24 cellular contexts compared by ENCODE assay signal in genomic region chr3:114079761-114080160, GRCh38. TPM values are rescaled to one million over a fixed set of nuclear protein-coding genes. Genes with fewer than 3 reads are reported as not detected.
DNase-seq lines count a peak whose midpoint lies in the region; ATAC-seq, FAIRE-seq and TF ChIP-seq lines count a peak whose summit lies in the region.
"Had no signal": no experiment of that assay in that cellular context is flagged by ENCODE, and none has a peak within 500 bp of the region (broad histone marks: within the 10 kb centered on the region; RNA-seq: fewer than 3 reads in every experiment).

No MANE protein-coding gene starts in this region.

- H3K4me1 ChIP-seq in left ventricle myocardium inferior (peaks cover 6% of the 10 kb centered on the region), right atrium auricular region (no peaks in the 10 kb centered on the region), astrocyte (ENCODE audit: insufficient read depth, low read length) (no peaks in the 10 kb centered on the region), upper lobe of left lung (peaks cover 0 to 9% (median 0%) of the 10 kb centered on the region in 4 donors)
- H3K4me1 ChIP-seq: BLaER1 treated with 17β-estradiol and CSF1 and Interleukin-3, amounts not matched to agents 10 nM and 100 nM; gastrocnemius medialis had no signal

- H3K9me3 Mint-ChIP-seq in astrocyte (ENCODE audit: unreplicated experiment) = no peaks in the 10 kb centered on the region
- H3K9me3 Mint-ChIP-seq in CD4-positive, alpha-beta T cell = no peaks in the 10 kb centered on the region
- H3K9me3 Mint-ChIP-seq: activated CD4-positive, alpha-beta T cell treated with anti-CD3 and anti-CD28 coated beads, Interleukin-2, amount 10 ng/mL, durations not matched to agents 24 days and 14 days; activated naive CD8-positive, alpha-beta T cell treated with anti-CD3 and anti-CD28 coated beads for 36 hours; natural killer cell had no signal

- TF ChIP-seq POLR2A in upper lobe of left lung (IDR thresholded peaks at IDR 0.05) = no peak
- TF ChIP-seq POLR2A in H54 (IDR thresholded peaks at IDR 0.05; ENCODE audit: low read depth, low read length) = no peak

- no peak for TF ChIP-seq EP300 in upper lobe of left lung (IDR thresholded peaks at IDR 0.05)

- H3K27me3 ChIP-seq in left ventricle myocardium inferior (ENCODE audit: low read depth) = no peaks in the 10 kb centered on the region
- H3K27me3 ChIP-seq in right atrium auricular region = no peaks in the 10 kb centered on the region
- H3K27me3 ChIP-seq in astrocyte (ENCODE audit: insufficient read depth, low read length) = no peaks in the 10 kb centered on the region
- no peaks in the 10 kb centered on the region for H3K27me3 ChIP-seq in upper lobe of left lung
- H3K27me3 ChIP-seq in CD4-positive, alpha-beta T cell (ENCODE audit: control insufficient read depth, insufficient read depth, low read length) = no peaks in the 10 kb centered on the region
- H3K27me3 ChIP-seq: BLaER1 treated with 17β-estradiol and CSF1 and Interleukin-3, amounts not matched to agents 10 nM and 100 nM; gastrocnemius medialis; ovary had no signal

- no peaks in the 10 kb centered on the region for H3K9me3 ChIP-seq in left ventricle myocardium inferior (replicated peaks)
- H3K9me3 ChIP-seq in right atrium auricular region = no peaks in the 10 kb centered on the region
- H3K9me3 ChIP-seq in astrocyte (ENCODE audit: insufficient read depth, low read depth, low read length) = no peaks in the 10 kb centered on the region
- no peaks in the 10 kb centered on the region for H3K9me3 ChIP-seq in upper lobe of left lung
- H3K9me3 ChIP-seq in CD4-positive, alpha-beta T cell (ENCODE audit: control insufficient read depth, low read length) = no peaks in the 10 kb centered on the region
- H3K9me3 ChIP-seq: BLaER1 treated with 17β-estradiol and CSF1 and Interleukin-3, amounts not matched to agents 10 nM and 100 nM; gastrocnemius medialis; ovary had no signal

- H3K79me2 ChIP-seq in astrocyte (ENCODE audit: insufficient read depth, low read length) = no peaks in the 10 kb centered on the region

- WGBS in upper lobe of left lung, 2 donors = 56 to 59% methylated on average over 5 of the region's 5 CpGs

- POLR2A ChIA-PET in CD4-positive, alpha-beta T cell (lab: Charles Lee) = no interaction called here

- H3K9ac ChIP-seq in astrocyte (ENCODE audit: low read length) = no peak overlapping the region
- H3K9ac ChIP-seq: BLaER1 treated with 17β-estradiol and CSF1 and Interleukin-3, amounts not matched to agents 10 nM and 100 nM; GM23248; KMS-11 had no signal

- H3K27ac Mint-ChIP-seq in astrocyte (ENCODE audit: unreplicated experiment) = no peak overlapping the region
- H3K27ac Mint-ChIP-seq in CD4-positive, alpha-beta T cell = no peak overlapping the region
- H3K27ac Mint-ChIP-seq: activated CD4-positive, alpha-beta T cell treated with anti-CD3 and anti-CD28 coated beads, Interleukin-2, amount 10 ng/mL, durations not matched to agents 24 days and 14 days; activated naive CD8-positive, alpha-beta T cell treated with anti-CD3 and anti-CD28 coated beads for 36 hours; natural killer cell had no signal

- intact Hi-C loops in left ventricle myocardium inferior (cut with micrococcal nuclease) = no loop called here
- intact Hi-C loops in CD4-positive, alpha-beta T cell (cut with DNase I, micrococcal nuclease) = no loop called here

- H3K4me3 Mint-ChIP-seq in astrocyte (ENCODE audit: unreplicated experiment) = no peak overlapping the region
- no peak overlapping the region for H3K4me3 Mint-ChIP-seq in CD4-positive, alpha-beta T cell
- H3K4me3 Mint-ChIP-seq: activated CD4-positive, alpha-beta T cell treated with anti-CD3 and anti-CD28 coated beads, Interleukin-2, amount 10 ng/mL, durations not matched to agents 24 days and 14 days; activated naive CD8-positive, alpha-beta T cell treated with anti-CD3 and anti-CD28 coated beads for 36 hours; natural killer cell had no signal

- no peaks in the 10 kb centered on the region for H3K4me1 Mint-ChIP-seq in astrocyte (ENCODE audit: low read depth, unreplicated experiment)
- H3K4me1 Mint-ChIP-seq in CD4-positive, alpha-beta T cell (ENCODE audit: low read depth) = no peaks in the 10 kb centered on the region
- H3K4me1 Mint-ChIP-seq: activated CD4-positive, alpha-beta T cell treated with anti-CD3 and anti-CD28 coated beads, Interleukin-2, amount 10 ng/mL, durations not matched to agents 24 days and 14 days; activated naive CD8-positive, alpha-beta T cell treated with anti-CD3 and anti-CD28 coated beads for 36 hours; natural killer cell had no signal

- TF ChIP-seq CTCF in left ventricle myocardium inferior (IDR thresholded peaks at IDR 0.05; ENCODE audit: borderline replicate concordance) = no peak
- no peak for TF ChIP-seq CTCF in right atrium auricular region (IDR thresholded peaks at IDR 0.05)
- no peak for TF ChIP-seq CTCF in astrocyte (IDR thresholded peaks at IDR 0.05; ENCODE audit: insufficient read depth, low read depth, low read length)
- TF ChIP-seq CTCF in upper lobe of left lung (IDR thresholded peaks at IDR 0.05) = no peak
- TF ChIP-seq CTCF in CD4-positive, alpha-beta T cell (IDR thresholded peaks at IDR 0.05) = no peak

- CTCF ChIA-PET in CD4-positive, alpha-beta T cell (lab: Charles Lee) = no interaction called here

- peak overlapping the region; percentile 26 for H3K4me3 ChIP-seq in left ventricle myocardium inferior
- no peak overlapping the region for H3K4me3 ChIP-seq in right atrium auricular region
- H3K4me3 ChIP-seq in astrocyte (ENCODE audit: insufficient read depth, low read depth, low read length) = no peak overlapping the region
- peak overlapping the region in 1 of 4 donors; percentile 2 for H3K4me3 ChIP-seq in upper lobe of left lung
- H3K4me3 ChIP-seq: BLaER1 treated with 17β-estradiol and CSF1 and Interleukin-3, amounts not matched to agents 10 nM and 100 nM; gastrocnemius medialis; GM23248; ovary had no signal

- DNase-seq in left ventricle myocardium inferior (no peak), right atrium auricular region (ENCODE audit: low spot score) (no peak), astrocyte (ENCODE audit: low read depth) (peak; percentile 34), foreskin melanocyte (peak; percentile 25), upper lobe of left lung (no peak), H54 (ENCODE audit: insufficient read length, low spot score) (no peak), mesenteric fat pad (ENCODE audit: low spot score) (no peak)
- no peak for DNase-seq in CD4-positive, alpha-beta T cell
- DNase-seq: ACHN; activated CD4-positive, alpha-beta T cell treated with anti-CD3 and anti-CD28 coated beads, Interleukin-2, amount 10 ng/mL, durations not matched to agents 24 days and 14 days; activated naive CD8-positive, alpha-beta T cell treated with anti-CD3 and anti-CD28 coated beads for 36 hours; Calu3; gastrocnemius medialis; GM23248; natural killer cell; NCI-H2227 treated with DMSO at 0.1 percent for 48 hours; NCI-H774; ovary; stimulated activated CD4-positive, alpha-beta T cell treated with anti-CD3 and anti-CD28 coated beads, Interleukin-15, amount 100 ng/mL, for 24 hours; stimulated activated CD8-positive, alpha-beta memory T cell treated with anti-CD3 and anti-CD28 coated beads, Interleukin-4, amount 100 ng/mL, for 48 hours; T-helper 1 cell had no signal

- no peaks in the 10 kb centered on the region for H3K27me3 Mint-ChIP-seq in astrocyte (ENCODE audit: low read depth, unreplicated experiment)
- H3K27me3 Mint-ChIP-seq in CD4-positive, alpha-beta T cell = no peaks in the 10 kb centered on the region
- H3K27me3 Mint-ChIP-seq: activated CD4-positive, alpha-beta T cell treated with anti-CD3 and anti-CD28 coated beads, Interleukin-2, amount 10 ng/mL, durations not matched to agents 24 days and 14 days; activated naive CD8-positive, alpha-beta T cell treated with anti-CD3 and anti-CD28 coated beads for 36 hours had no signal

- H2AFZ ChIP-seq in astrocyte (ENCODE audit: low read depth, low read length) = no peak overlapping the region
- H2AFZ ChIP-seq: GM23248 had no signal

- no peaks in the 10 kb centered on the region for H4K20me1 ChIP-seq in astrocyte (ENCODE audit: insufficient read depth, low read length)

- peaks cover 87% of the 10 kb centered on the region for H3K36me3 ChIP-seq in left ventricle myocardium inferior
- H3K36me3 ChIP-seq in right atrium auricular region = peaks cover 37% of the 10 kb centered on the region
- H3K36me3 ChIP-seq in astrocyte (ENCODE audit: insufficient read depth, low read length) = peaks cover 32% of the 10 kb centered on the region
- H3K36me3 ChIP-seq in upper lobe of left lung = peaks cover 20 to 84% (median 32%) of the 10 kb centered on the region in 4 donors
- H3K36me3 ChIP-seq: ovary had no signal

- peak overlapping the region; percentile 10 for H3K4me2 ChIP-seq in astrocyte (ENCODE audit: low read length)
- H3K4me2 ChIP-seq: BLaER1 treated with 17β-estradiol and CSF1 and Interleukin-3, amounts not matched to agents 10 nM and 100 nM; KMS-11 had no signal

- H3K36me3 Mint-ChIP-seq in astrocyte (ENCODE audit: low read depth, unreplicated experiment) = peaks cover 8% of the 10 kb centered on the region
- peaks cover 98% of the 10 kb centered on the region for H3K36me3 Mint-ChIP-seq in CD4-positive, alpha-beta T cell (ENCODE audit: low read depth)

- no peak for FAIRE-seq in astrocyte (lab: Jason Lieb, UNC)
- FAIRE-seq in H54 (lab: Jason Lieb, UNC) = no peak

- no peak for ATAC-seq in upper lobe of left lung (ENCODE audit: low FRiP score in 2 of 2)
- ATAC-seq in CD4-positive, alpha-beta T cell (ENCODE audit: poor library complexity) = no peak
- ATAC-seq: gastrocnemius medialis, natural killer cell, sciatic nerve had no signal

- H3K27ac ChIP-seq in left ventricle myocardium inferior (replicated peaks) (peak overlapping the region; percentile 44), right atrium auricular region (no peak overlapping the region), astrocyte (ENCODE audit: low read depth, low read length) (no peak overlapping the region), upper lobe of left lung (peak overlapping the region; percentile 11 to 68 (median 45))
- no peak overlapping the region for H3K27ac ChIP-seq in CD4-positive, alpha-beta T cell (ENCODE audit: low read depth, low read length)
- H3K27ac ChIP-seq: BLaER1 treated with 17β-estradiol and CSF1 and Interleukin-3, amounts not matched to agents 10 nM and 100 nM; gastrocnemius medialis; KMS-11; ovary had no signal

RNA-seq across cellular contexts. Expression of gene QTRT2, which starts 23.2 kb away (rescaled TPM):
- total RNA-seq in left ventricle myocardium inferior (4.1 TPM), right atrium auricular region (1 to 10 TPM; 4.9 to 5.6 TPM), astrocyte (17.2 and 22.7 TPM in 2 replicates), upper lobe of left lung (10 to 100 TPM; 14.7 to 25.7 (median 22.8) TPM), mesenteric fat pad (21.4 TPM)
- 10 to 100 TPM; 22.8 to 27.0 TPM for total RNA-seq in CD4-positive, alpha-beta T cell

RNA-seq across cellular contexts. Expression of gene CCDC191, which starts 23.4 kb away (rescaled TPM):
- total RNA-seq in left ventricle myocardium inferior (0.77 TPM), right atrium auricular region (1 to 10 TPM in 1 of 2 donors, under 1 TPM in 1; 0.75 to 1.3 TPM), astrocyte (2.5 and 3.1 TPM in 2 replicates), upper lobe of left lung (10 to 100 TPM in 3 of 6 donors, 1 to 10 TPM in 3; 3.8 to 27.2 (median 9.1) TPM), mesenteric fat pad (1.3 TPM)
- total RNA-seq in CD4-positive, alpha-beta T cell = 1 to 10 TPM; 3.6 to 3.7 TPM

Comparison
In these comparisons a context has a peak if more than half of its experiments do, and no peak if none do; other contexts are left out.
1. H3K27ac ChIP-seq: peak in left ventricle myocardium inferior (single experiment) and upper lobe of left lung (4 of 4); none in right atrium auricular region (0 of 2), astrocyte (single experiment) and CD4-positive, alpha-beta T cell (single experiment).
2. DNase-seq: peak in astrocyte (single experiment) and foreskin melanocyte (single experiment); none in left ventricle myocardium inferior (single experiment), right atrium auricular region (single experiment), upper lobe of left lung (0 of 2), CD4-positive, alpha-beta T cell (0 of 10), H54 (single experiment) and mesenteric fat pad (single experiment).